8 cellular contexts compared by ENCODE assay signal in genomic region chr17:40068584-40068916, GRCh38. TPM values are rescaled to one million over a fixed set of nuclear protein-coding genes. Genes with fewer than 3 reads are reported as not detected.
DNase-seq lines count a peak whose midpoint lies in the region; ATAC-seq, FAIRE-seq and TF ChIP-seq lines count a peak whose summit lies in the region.

No MANE protein-coding gene starts in this region.

- no peaks in the 10 kb centered on the region for H3K36me3 Mint-ChIP-seq in activated CD4-positive, alpha-beta T cell treated with anti-CD3 and anti-CD28 coated beads, Interleukin-2, amount 10 ng/mL, durations not matched to agents 24 days and 14 days (ENCODE audit: low read depth)
- no peaks in the 10 kb centered on the region for H3K36me3 Mint-ChIP-seq in activated naive CD8-positive, alpha-beta T cell treated with anti-CD3 and anti-CD28 coated beads, Interleukin-2, amount 50 U/mL, for 24 hours (ENCODE audit: low read depth)

- 73% methylated on average over 5 of the region's 5 CpGs for WGBS in HepG2 (ENCODE audit: low lambda C conversion rate)

- peaks cover 19% of the 10 kb centered on the region for H3K27me3 Mint-ChIP-seq in activated CD4-positive, alpha-beta T cell treated with anti-CD3 and anti-CD28 coated beads, Interleukin-2, amount 10 ng/mL, durations not matched to agents 24 days and 14 days
- no peaks in the 10 kb centered on the region for H3K27me3 Mint-ChIP-seq in activated naive CD8-positive, alpha-beta T cell treated with anti-CD3 and anti-CD28 coated beads, Interleukin-2, amount 50 U/mL, for 24 hours

- intact Hi-C loops in activated CD4-positive, alpha-beta T cell treated with anti-CD3 and anti-CD28 coated beads, Interleukin-2, amount 10 ng/mL, durations not matched to agents 24 days and 14 days (cut with micrococcal nuclease) = loop anchor here (2.0 kb wide), 2 partner anchors 14 to 30 kb away; partner anchors contain the start of gene MED24
- intact Hi-C loops in HepG2 (cut with micrococcal nuclease; ENCODE audit: unreplicated experiment) = no loop called here

- peak overlapping the region; percentile 89 for H3K27ac Mint-ChIP-seq in activated CD4-positive, alpha-beta T cell treated with anti-CD3 and anti-CD28 coated beads, Interleukin-2, amount 10 ng/mL, durations not matched to agents 24 days and 14 days
- peak overlapping the region; percentile 95 for H3K27ac Mint-ChIP-seq in activated naive CD8-positive, alpha-beta T cell treated with anti-CD3 and anti-CD28 coated beads, Interleukin-2, amount 50 U/mL, for 24 hours

- TF ChIP-seq CTCF in HepG2 (CRISPR knock-in tag; IDR thresholded peaks at IDR 0.05) = no peak

- peak overlapping the region in 1 of 3 experiments; percentile 5; a peak in 1 of 6 replicates for H3K4me3 ChIP-seq in HepG2 (replicated peaks in 1 of 3; ENCODE audit: insufficient read depth in 1 of 3, low read depth in 2 of 3, low read length in 3 of 3)

- POLR2A ChIA-PET in HepG2 (lab: Yijun Ruan, JAX) = no interaction called here

- TF ChIP-seq EP300 in HepG2 (IDR thresholded peaks at IDR 0.05; ENCODE audit: low read depth in 2 of 2, low read length in 2 of 2) (no peak), HepG2 (CRISPR knock-in tag; IDR thresholded peaks at IDR 0.05; ENCODE audit: borderline replicate concordance) (no peak)

- TF ChIP-seq RAD21 in HepG2 (CRISPR knock-in tag; IDR thresholded peaks at IDR 0.05) = no peak

- ATAC-seq in activated naive CD8-positive, alpha-beta T cell treated with anti-CD3 and anti-CD28 coated beads, Interleukin-2, amount 50 U/mL, for 24 hours = no peak
- ATAC-seq in HepG2 = no peak
- ATAC-seq in HG03139 (IDR thresholded peaks at IDR 0.05; ENCODE audit: unreplicated experiment) = no peak

- no peaks in the 10 kb centered on the region for H3K9me3 Mint-ChIP-seq in activated CD4-positive, alpha-beta T cell treated with anti-CD3 and anti-CD28 coated beads, Interleukin-2, amount 10 ng/mL, durations not matched to agents 24 days and 14 days
- H3K9me3 Mint-ChIP-seq in activated naive CD8-positive, alpha-beta T cell treated with anti-CD3 and anti-CD28 coated beads, Interleukin-2, amount 50 U/mL, for 24 hours = no peaks in the 10 kb centered on the region

- H3K4me2 ChIP-seq in HepG2 (ENCODE audit: low read depth, low read length) = peak overlapping the region; percentile 42

- no peak for TF ChIP-seq POLR2A in HepG2 (IDR thresholded peaks at IDR 0.05; ENCODE audit: insufficient read depth in 1 of 2, low read depth in 2 of 2, low read length in 2 of 2)

- H3K4me3 Mint-ChIP-seq in activated CD4-positive, alpha-beta T cell treated with anti-CD3 and anti-CD28 coated beads, Interleukin-2, amount 10 ng/mL, durations not matched to agents 24 days and 14 days = peak overlapping the region; percentile 85
- H3K4me3 Mint-ChIP-seq in activated naive CD8-positive, alpha-beta T cell treated with anti-CD3 and anti-CD28 coated beads, Interleukin-2, amount 50 U/mL, for 24 hours = peak overlapping the region; percentile 80

- no peak overlapping the region for H2AFZ ChIP-seq in HepG2 (ENCODE audit: low read length)

- no peaks in the 10 kb centered on the region for H3K27me3 ChIP-seq in HepG2 (ENCODE audit: control insufficient read depth in 1 of 2, insufficient read depth in 2 of 2, low read length in 2 of 2)

- H3K79me2 ChIP-seq in HepG2 (ENCODE audit: insufficient read depth, low read length) = peaks cover 8% of the 10 kb centered on the region

- no peak overlapping the region for H3K9ac ChIP-seq in HepG2 (ENCODE audit: insufficient read depth, low read depth, low read length)

- peaks cover 36% of the 10 kb centered on the region for H3K4me1 Mint-ChIP-seq in activated CD4-positive, alpha-beta T cell treated with anti-CD3 and anti-CD28 coated beads, Interleukin-2, amount 10 ng/mL, durations not matched to agents 24 days and 14 days
- peaks cover 73% of the 10 kb centered on the region for H3K4me1 Mint-ChIP-seq in activated naive CD8-positive, alpha-beta T cell treated with anti-CD3 and anti-CD28 coated beads, Interleukin-2, amount 50 U/mL, for 24 hours

- H4K20me1 ChIP-seq in HepG2 (ENCODE audit: insufficient read depth, low read length) = no peaks in the 10 kb centered on the region

- in situ Hi-C loops in HepG2 (cut with HindIII; ENCODE audit: extremely low pct_ligation_motif_present, low pct_unique_long_range_greater_than_20kb) = no loop called here

- H3K9me3 ChIP-seq in HepG2 (ENCODE audit: low read length) = no peaks in the 10 kb centered on the region

- H3K4me1 ChIP-seq in HepG2 (ENCODE audit: insufficient read depth, low read length) = peaks cover 99% of the 10 kb centered on the region

- BruUV-seq in HepG2 (replicated peaks; lab: Mats Ljungman, UMichigan) = no TSS peak

- H3K27ac ChIP-seq in HepG2 (ENCODE audit: extremely low read length, insufficient read depth, low read length) (no peak overlapping the region), temporal lobe (ENCODE audit: low read depth, low read length) (peak overlapping the region; percentile 100)

- H3K36me3 ChIP-seq in HepG2 (replicated peaks in 1 of 2; ENCODE audit: control insufficient read depth in 1 of 2, insufficient read depth in 2 of 2, low read length in 2 of 2) = no peaks in the 10 kb centered on the region

- FAIRE-seq in HepG2 (lab: Jason Lieb, UNC) = no peak

- CTCF ChIA-PET in HepG2 (lab: Yijun Ruan, JAX; ENCODE audit: low intra/inter-chr PET ratio, low total read pairs) = no interaction called here

- no peak for DNase-seq in activated CD4-positive, alpha-beta T cell treated with anti-CD3 and anti-CD28 coated beads, Interleukin-2, amount 10 ng/mL, durations not matched to agents 24 days and 14 days
- no peak for DNase-seq in activated CD4-positive, alpha-beta T cell treated with anti-CD3 and anti-CD28 coated beads for 48 hours
- no peak for DNase-seq in activated naive CD8-positive, alpha-beta T cell treated with anti-CD3 and anti-CD28 coated beads, Interleukin-2, amount 50 U/mL, for 24 hours
- no peak for DNase-seq in HepG2 (ENCODE audit: low spot score)
- no peak for DNase-seq in superior temporal gyrus (ENCODE audit: extremely low spot score)
- DNase-seq in glomerular visceral epithelial cell (ENCODE audit: extremely low spot score) = no peak

RNA-seq across cellular contexts. Expression of gene THRA, which starts 5.8 kb away (rescaled TPM):
- total RNA-seq in activated CD4-positive, alpha-beta T cell treated with anti-CD3 and anti-CD28 coated beads, Interleukin-2, amount 10 ng/mL, durations not matched to agents 24 days and 14 days = 4.5 and 5.1 TPM in 2 replicates
- total RNA-seq in HepG2 (2016; rRNA removed; fragmentation: Illumina TruSeq; extraction: Trizol) (9.9 and 10.4 TPM in 2 replicates), temporal lobe (109 TPM)
- total RNA-seq in HepG2 (2016; cell fraction: cytosol; rRNA removed; fragmentation: Illumina TruSeq; extraction: Trizol; ENCODE audit: low read depth) = 4.9 and 5.0 TPM in 2 replicates
- 8.1 and 10.9 TPM in 2 replicates for total RNA-seq in HepG2 (2016; cell fraction: insoluble cytoplasmic fraction; rRNA removed; fragmentation: Illumina TruSeq; extraction: Trizol)
- total RNA-seq in HepG2 (2016; cell fraction: membrane; rRNA removed; fragmentation: Illumina TruSeq; extraction: Trizol) = 12.8 TPM in 2 replicates
- 5.9 and 6.8 TPM in 2 replicates for total RNA-seq in HepG2 (2016; cell fraction: nucleus; rRNA removed; fragmentation: Illumina TruSeq; extraction: Trizol)
- 8.0 and 8.6 TPM in 2 replicates for polyA plus RNA-seq in HepG2 (2011; rRNA removed)
- 7.7 and 8.0 TPM in 2 replicates for polyA plus RNA-seq in HepG2 (2011; cell fraction: cytosol; rRNA removed)
- 12.1 and 13.6 TPM in 2 replicates for polyA plus RNA-seq in HepG2 (2011; cell fraction: nucleus; rRNA removed)
- polyA plus RNA-seq in HepG2 (2012) = 11.6 and 15.5 TPM in 2 replicates
- 4.3 TPM in 2 replicates for polyA plus RNA-seq in HepG2 (2016; cell fraction: cytosol; fragmentation: Illumina TruSeq; extraction: Trizol; ENCODE audit: low read depth)
- 8.0 and 12.4 TPM in 2 replicates for polyA plus RNA-seq in HepG2 (2016; cell fraction: insoluble cytoplasmic fraction; fragmentation: Illumina TruSeq; extraction: Trizol; ENCODE audit: low read depth)
- 9.9 and 10.7 TPM in 2 replicates for polyA plus RNA-seq in HepG2 (2016; cell fraction: membrane; fragmentation: Illumina TruSeq; extraction: Trizol; ENCODE audit: low read depth)
- polyA plus RNA-seq in HepG2 (2016; cell fraction: nucleus; fragmentation: Illumina TruSeq; extraction: Trizol; ENCODE audit: insufficient read depth, low read depth) = 11.5 and 12.3 TPM in 2 replicates
- 14.3 and 17.9 TPM in 2 replicates for polyA minus RNA-seq in HepG2 (2011; rRNA and poly(A)+ RNA removed; ENCODE audit: low replicate concordance)
- polyA minus RNA-seq in HepG2 (2011; cell fraction: cytosol; rRNA and poly(A)+ RNA removed) = 5.3 and 7.4 TPM in 2 replicates
- 7.2 and 7.5 TPM in 2 replicates for polyA minus RNA-seq in HepG2 (2011; cell fraction: nucleus; rRNA and poly(A)+ RNA removed)

RNA-seq across cellular contexts. Expression of gene MED24, which starts 14.3 kb away (rescaled TPM):
- 118 and 122 TPM in 2 replicates for total RNA-seq in activated CD4-positive, alpha-beta T cell treated with anti-CD3 and anti-CD28 coated beads, Interleukin-2, amount 10 ng/mL, durations not matched to agents 24 days and 14 days
- total RNA-seq in HepG2 (2016; rRNA removed; fragmentation: Illumina TruSeq; extraction: Trizol) = 51.1 and 66.5 TPM in 2 replicates
- 14.5 and 17.6 TPM in 2 replicates for total RNA-seq in HepG2 (2016; cell fraction: cytosol; rRNA removed; fragmentation: Illumina TruSeq; extraction: Trizol; ENCODE audit: low read depth)
- total RNA-seq in HepG2 (2016; cell fraction: insoluble cytoplasmic fraction; rRNA removed; fragmentation: Illumina TruSeq; extraction: Trizol) = 50.7 and 65.1 TPM in 2 replicates
- 26.0 and 27.2 TPM in 2 replicates for total RNA-seq in HepG2 (2016; cell fraction: membrane; rRNA removed; fragmentation: Illumina TruSeq; extraction: Trizol)
- total RNA-seq in HepG2 (2016; cell fraction: nucleus; rRNA removed; fragmentation: Illumina TruSeq; extraction: Trizol) = 65.1 and 70.6 TPM in 2 replicates
- polyA plus RNA-seq in HepG2 (2011; rRNA removed) = 67.7 and 78.0 TPM in 2 replicates
- 28.7 and 32.2 TPM in 2 replicates for polyA plus RNA-seq in HepG2 (2011; cell fraction: cytosol; rRNA removed)
- 613 and 896 TPM in 2 replicates for polyA plus RNA-seq in HepG2 (2011; cell fraction: nucleus; rRNA removed)
- polyA plus RNA-seq in HepG2 (2012) = 70.6 and 74.6 TPM in 2 replicates
- polyA plus RNA-seq in HepG2 (2016; cell fraction: cytosol; fragmentation: Illumina TruSeq; extraction: Trizol; ENCODE audit: low read depth) = 9.7 and 12.0 TPM in 2 replicates
- polyA plus RNA-seq in HepG2 (2016; cell fraction: insoluble cytoplasmic fraction; fragmentation: Illumina TruSeq; extraction: Trizol; ENCODE audit: low read depth) = 46.8 and 59.5 TPM in 2 replicates
- polyA plus RNA-seq in HepG2 (2016; cell fraction: membrane; fragmentation: Illumina TruSeq; extraction: Trizol; ENCODE audit: low read depth) = 20.4 and 23.8 TPM in 2 replicates
- 182 and 188 TPM in 2 replicates for polyA plus RNA-seq in HepG2 (2016; cell fraction: nucleus; fragmentation: Illumina TruSeq; extraction: Trizol; ENCODE audit: insufficient read depth, low read depth)
- polyA minus RNA-seq in HepG2 (2011; rRNA and poly(A)+ RNA removed; ENCODE audit: low replicate concordance) = 133 and 240 TPM in 2 replicates
- 49.1 and 58.4 TPM in 2 replicates for polyA minus RNA-seq in HepG2 (2011; cell fraction: cytosol; rRNA and poly(A)+ RNA removed)
- polyA minus RNA-seq in HepG2 (2011; cell fraction: nucleus; rRNA and poly(A)+ RNA removed) = 159 and 161 TPM in 2 replicates
- total RNA-seq in temporal lobe = 76.7 TPM

RNA-seq across cellular contexts. Expression of gene NR1D1, which starts 31.8 kb away (rescaled TPM):
- total RNA-seq in activated CD4-positive, alpha-beta T cell treated with anti-CD3 and anti-CD28 coated beads, Interleukin-2, amount 10 ng/mL, durations not matched to agents 24 days and 14 days = 7.9 and 8.2 TPM in 2 replicates
- total RNA-seq in HepG2 (2016; rRNA removed; fragmentation: Illumina TruSeq; extraction: Trizol) (1.4 and 2.1 TPM in 2 replicates), temporal lobe (0.25 TPM)
- total RNA-seq in HepG2 (2016; cell fraction: cytosol; rRNA removed; fragmentation: Illumina TruSeq; extraction: Trizol; ENCODE audit: low read depth) = 0.88 and 1.1 TPM in 2 replicates
- 1.2 and 1.8 TPM in 2 replicates for total RNA-seq in HepG2 (2016; cell fraction: insoluble cytoplasmic fraction; rRNA removed; fragmentation: Illumina TruSeq; extraction: Trizol)
- total RNA-seq in HepG2 (2016; cell fraction: membrane; rRNA removed; fragmentation: Illumina TruSeq; extraction: Trizol) = 2.2 and 2.4 TPM in 2 replicates
- 3.4 and 4.3 TPM in 2 replicates for total RNA-seq in HepG2 (2016; cell fraction: nucleus; rRNA removed; fragmentation: Illumina TruSeq; extraction: Trizol)
- 2.7 and 3.6 TPM in 2 replicates for polyA plus RNA-seq in HepG2 (2011; rRNA removed)
- polyA plus RNA-seq in HepG2 (2011; cell fraction: cytosol; rRNA removed) = 1.5 and 1.6 TPM in 2 replicates
- polyA plus RNA-seq in HepG2 (2011; cell fraction: nucleus; rRNA removed) = 20.3 and 22.7 TPM in 2 replicates
- polyA plus RNA-seq in HepG2 (2012) = 11.1 and 19.6 TPM in 2 replicates
- 0.95 and 1.1 TPM in 2 replicates for polyA plus RNA-seq in HepG2 (2016; cell fraction: cytosol; fragmentation: Illumina TruSeq; extraction: Trizol; ENCODE audit: low read depth)
- 3.8 and 5.8 TPM in 2 replicates for polyA plus RNA-seq in HepG2 (2016; cell fraction: insoluble cytoplasmic fraction; fragmentation: Illumina TruSeq; extraction: Trizol; ENCODE audit: low read depth)
- polyA plus RNA-seq in HepG2 (2016; cell fraction: membrane; fragmentation: Illumina TruSeq; extraction: Trizol; ENCODE audit: low read depth) = 2.5 and 3.4 TPM in 2 replicates
- 9.5 and 10.0 TPM in 2 replicates for polyA plus RNA-seq in HepG2 (2016; cell fraction: nucleus; fragmentation: Illumina TruSeq; extraction: Trizol; ENCODE audit: insufficient read depth, low read depth)
- 3.3 and 6.7 TPM in 2 replicates for polyA minus RNA-seq in HepG2 (2011; rRNA and poly(A)+ RNA removed; ENCODE audit: low replicate concordance)
- 4.5 and 6.5 TPM in 2 replicates for polyA minus RNA-seq in HepG2 (2011; cell fraction: cytosol; rRNA and poly(A)+ RNA removed)
- polyA minus RNA-seq in HepG2 (2011; cell fraction: nucleus; rRNA and poly(A)+ RNA removed) = 7.6 and 8.1 TPM in 2 replicates

RNA-seq across cellular contexts. Expression of gene MSL1, which starts 53.2 kb away (rescaled TPM):
- total RNA-seq in activated CD4-positive, alpha-beta T cell treated with anti-CD3 and anti-CD28 coated beads, Interleukin-2, amount 10 ng/mL, durations not matched to agents 24 days and 14 days = 92.7 and 98.5 TPM in 2 replicates
- total RNA-seq in HepG2 (2016; rRNA removed; fragmentation: Illumina TruSeq; extraction: Trizol) (76.1 and 88.5 TPM in 2 replicates), temporal lobe (81.9 TPM)
- total RNA-seq in HepG2 (2016; cell fraction: cytosol; rRNA removed; fragmentation: Illumina TruSeq; extraction: Trizol; ENCODE audit: low read depth) = 23.3 and 23.6 TPM in 2 replicates
- 62.6 and 89.2 TPM in 2 replicates for total RNA-seq in HepG2 (2016; cell fraction: insoluble cytoplasmic fraction; rRNA removed; fragmentation: Illumina TruSeq; extraction: Trizol)
- 50.5 and 57.1 TPM in 2 replicates for total RNA-seq in HepG2 (2016; cell fraction: membrane; rRNA removed; fragmentation: Illumina TruSeq; extraction: Trizol)
- 82.0 and 93.0 TPM in 2 replicates for total RNA-seq in HepG2 (2016; cell fraction: nucleus; rRNA removed; fragmentation: Illumina TruSeq; extraction: Trizol)
- polyA plus RNA-seq in HepG2 (2011; rRNA removed) = 54.6 and 63.8 TPM in 2 replicates
- 19.7 and 28.8 TPM in 2 replicates for polyA plus RNA-seq in HepG2 (2011; cell fraction: cytosol; rRNA removed)
- 90.9 and 114 TPM in 2 replicates for polyA plus RNA-seq in HepG2 (2011; cell fraction: nucleus; rRNA removed)
- polyA plus RNA-seq in HepG2 (2012) = 89.3 and 98.8 TPM in 2 replicates
- 10.1 and 10.5 TPM in 2 replicates for polyA plus RNA-seq in HepG2 (2016; cell fraction: cytosol; fragmentation: Illumina TruSeq; extraction: Trizol; ENCODE audit: low read depth)
- 77.5 and 94.3 TPM in 2 replicates for polyA plus RNA-seq in HepG2 (2016; cell fraction: insoluble cytoplasmic fraction; fragmentation: Illumina TruSeq; extraction: Trizol; ENCODE audit: low read depth)
- 34.7 and 36.6 TPM in 2 replicates for polyA plus RNA-seq in HepG2 (2016; cell fraction: membrane; fragmentation: Illumina TruSeq; extraction: Trizol; ENCODE audit: low read depth)
- polyA plus RNA-seq in HepG2 (2016; cell fraction: nucleus; fragmentation: Illumina TruSeq; extraction: Trizol; ENCODE audit: insufficient read depth, low read depth) = 173 TPM in 2 replicates
- 21.1 and 21.8 TPM in 2 replicates for polyA minus RNA-seq in HepG2 (2011; rRNA and poly(A)+ RNA removed; ENCODE audit: low replicate concordance)
- 50.3 and 50.4 TPM in 2 replicates for polyA minus RNA-seq in HepG2 (2011; cell fraction: cytosol; rRNA and poly(A)+ RNA removed)
- 107 and 131 TPM in 2 replicates for polyA minus RNA-seq in HepG2 (2011; cell fraction: nucleus; rRNA and poly(A)+ RNA removed)

RNA-seq across cellular contexts. Expression of gene CSF3, which starts 53.3 kb away (rescaled TPM):
- not detected in 2 replicates for total RNA-seq in activated CD4-positive, alpha-beta T cell treated with anti-CD3 and anti-CD28 coated beads, Interleukin-2, amount 10 ng/mL, durations not matched to agents 24 days and 14 days
- total RNA-seq in HepG2 (2016; rRNA removed; fragmentation: Illumina TruSeq; extraction: Trizol) = not detected in 2 replicates
- not detected in 2 replicates for total RNA-seq in HepG2 (2016; cell fraction: cytosol; rRNA removed; fragmentation: Illumina TruSeq; extraction: Trizol; ENCODE audit: low read depth)
- total RNA-seq in HepG2 (2016; cell fraction: insoluble cytoplasmic fraction; rRNA removed; fragmentation: Illumina TruSeq; extraction: Trizol) = not detected in 2 replicates
- total RNA-seq in HepG2 (2016; cell fraction: membrane; rRNA removed; fragmentation: Illumina TruSeq; extraction: Trizol) = not detected in 2 replicates
- total RNA-seq in HepG2 (2016; cell fraction: nucleus; rRNA removed; fragmentation: Illumina TruSeq; extraction: Trizol) = not detected in 2 replicates
- 0.07 and 0.09 TPM in 2 replicates for polyA plus RNA-seq in HepG2 (2011; rRNA removed)
- polyA plus RNA-seq in HepG2 (2011; cell fraction: cytosol; rRNA removed) = 0.03 and 0.12 TPM in 2 replicates
- 0.23 and 0.47 TPM in 2 replicates for polyA plus RNA-seq in HepG2 (2011; cell fraction: nucleus; rRNA removed)
- polyA plus RNA-seq in HepG2 (2012) = not detected in 2 replicates
- polyA plus RNA-seq in HepG2 (2016; cell fraction: cytosol; fragmentation: Illumina TruSeq; extraction: Trizol; ENCODE audit: low read depth) = not detected in 2 replicates
- not detected in 2 replicates for polyA plus RNA-seq in HepG2 (2016; cell fraction: insoluble cytoplasmic fraction; fragmentation: Illumina TruSeq; extraction: Trizol; ENCODE audit: low read depth)
- not detected in 2 replicates for polyA plus RNA-seq in HepG2 (2016; cell fraction: membrane; fragmentation: Illumina TruSeq; extraction: Trizol; ENCODE audit: low read depth)
- 0.39 TPM in 1 of 2 replicates, not detected in the other for polyA plus RNA-seq in HepG2 (2016; cell fraction: nucleus; fragmentation: Illumina TruSeq; extraction: Trizol; ENCODE audit: insufficient read depth, low read depth)
- polyA minus RNA-seq in HepG2 (2011; rRNA and poly(A)+ RNA removed; ENCODE audit: low replicate concordance) = 0.40 TPM in 1 of 2 replicates, not detected in the other
- not detected in 2 replicates for polyA minus RNA-seq in HepG2 (2011; cell fraction: cytosol; rRNA and poly(A)+ RNA removed)
- not detected in 2 replicates for polyA minus RNA-seq in HepG2 (2011; cell fraction: nucleus; rRNA and poly(A)+ RNA removed)
- total RNA-seq in temporal lobe = not detected
